Comparison of ENCODE assay signal across 17 cellular contexts in the genomic region with DNA sequence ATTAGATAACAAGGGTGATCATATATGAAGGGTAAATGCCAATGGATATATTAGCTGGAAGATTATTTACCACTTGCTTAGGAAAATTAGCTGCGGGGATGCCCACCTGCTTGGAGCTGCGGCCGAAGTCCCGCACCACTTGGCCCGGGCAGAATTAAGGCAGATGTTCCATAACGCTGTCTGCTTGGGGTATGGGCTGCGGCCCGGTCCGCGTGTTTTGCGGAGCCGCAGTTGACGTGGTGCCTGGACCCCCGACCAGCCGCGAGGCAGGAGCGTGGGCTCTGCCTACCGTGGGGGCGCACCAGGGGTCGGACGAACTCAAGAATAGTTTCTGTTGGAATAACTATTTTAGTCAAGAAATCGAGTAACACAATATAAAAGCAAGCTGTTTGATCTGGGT.
DNase-seq lines count a peak whose midpoint lies in the region; ATAC-seq and TF ChIP-seq lines count a peak whose summit lies in the region.
"Had no signal": no experiment of that assay in that cellular context is flagged by ENCODE, and none has a peak within 500 bp of the region (broad histone marks: within the 10 kb centered on the region; RNA-seq: fewer than 3 reads in every experiment).

No MANE protein-coding gene starts in this region.

- H3T11ph ChIP-seq in H9 (ENCODE audit: low read length), result no peak overlapping the region

- H4K8ac ChIP-seq in H9 (replicated peaks; ENCODE audit: insufficient read length, low read depth, low read length), result no peak overlapping the region

- H3K4me1 Mint-ChIP-seq in H9 (peaks cover 43 to 45% of the 10 kb centered on the region in 2 experiments), chondrocyte (ENCODE audit: low read depth) (no peaks in the 10 kb centered on the region)
- no peaks in the 10 kb centered on the region for H3K4me1 Mint-ChIP-seq in activated T-cell treated with anti-CD3 and anti-CD28 coated beads, Interleukin-2, amount 50 U/mL, for 72 hours (ENCODE audit: low read depth)
- H3K4me1 Mint-ChIP-seq: CD14-positive monocyte; CD8-positive, alpha-beta memory T cell had no signal

- H2BK15ac ChIP-seq in H9 (ENCODE audit: low read depth, low read length), result no peak overlapping the region

- no peaks in the 10 kb centered on the region for H3K79me1 ChIP-seq in H9 (ENCODE audit: insufficient read depth, low read depth, low read length, poor library complexity, severe bottlenecking)

- DNase-seq in H9 (peak; percentile 37), chondrocyte (ENCODE audit: low spot score) (peak; percentile 75), GM20000 (ENCODE audit: low spot score) (no peak)
- DNase-seq in activated T-cell treated with anti-CD3 and anti-CD28 coated beads, Interleukin-2, amount 50 U/mL, for 72 hours, result no peak
- DNase-seq: Caco-2; CD8-positive, alpha-beta memory T cell; DMS53; GOT3; Karpas-422 had no signal

- no peak overlapping the region for H3K23ac ChIP-seq in H9 (ENCODE audit: insufficient read length, low read depth, low read length)

- peak overlapping the region; percentile 8 for H2BK5ac ChIP-seq in H9 (ENCODE audit: insufficient read length, low read length)

- no peak overlapping the region for H3K4me3 Mint-ChIP-seq in H9
- H3K4me3 Mint-ChIP-seq in chondrocyte (ENCODE audit: unreplicated experiment), result no peak overlapping the region
- H3K4me3 Mint-ChIP-seq in activated T-cell treated with anti-CD3 and anti-CD28 coated beads, Interleukin-2, amount 50 U/mL, for 72 hours, result no peak overlapping the region
- H3K4me3 Mint-ChIP-seq: CD14-positive monocyte; CD8-positive, alpha-beta memory T cell had no signal

- no peaks in the 10 kb centered on the region for H3K23me2 ChIP-seq in H9 (ENCODE audit: insufficient read length, low read depth, low read length, poor library complexity, severe bottlenecking)

- no peaks in the 10 kb centered on the region for H4K20me1 ChIP-seq in H9 (ENCODE audit: control insufficient read depth, insufficient read depth, insufficient read length)

- no CpG with 5 or more reads among the region's 22 CpGs for WGBS in H9 (ENCODE audit: extremely low coverage, insufficient read length, low lambda C conversion rate)

- peak overlapping the region; percentile 83 for H2BK20ac ChIP-seq in H9 (ENCODE audit: low read depth, low read length, poor library complexity, severe bottlenecking)

- H3K27ac ChIP-seq in H9 (ENCODE audit: insufficient read length, low read depth, low read length) (peak overlapping the region; percentile 89), iPS-20b (ENCODE audit: low read length) (peak overlapping the region; percentile 81)
- H3K27ac ChIP-seq: A549 had no signal

- no peak overlapping the region for H3K56ac ChIP-seq in H9 (ENCODE audit: insufficient read length, low read depth, low read length)

- H3K4me3 ChIP-seq in iPS-20b (ENCODE audit: low read length), result no peak overlapping the region
- H3K4me3 ChIP-seq: A549, GM12878, K562 had no signal

- no peak overlapping the region for H3K4ac ChIP-seq in H9 (ENCODE audit: low read depth, low read length)

- H3K9me3 ChIP-seq in H9 (ENCODE audit: control insufficient read depth, low read depth, low read length), result no peaks in the 10 kb centered on the region
- no peaks in the 10 kb centered on the region for H3K9me3 ChIP-seq in iPS-20b (ENCODE audit: insufficient read depth, low read depth, low read length)
- H3K9me3 ChIP-seq: A549, Caco-2 had no signal

- H3K9ac ChIP-seq in H9 (ENCODE audit: extremely low read depth, insufficient read length, low read length) (no peak overlapping the region), iPS-20b (ENCODE audit: low read depth, low read length) (peak overlapping the region; percentile 73; the same call in 1 of the 2 replicates)

- no peak overlapping the region for H4K91ac ChIP-seq in H9 (ENCODE audit: insufficient read length, low read depth, low read length)

- no peak overlapping the region for H4K5ac ChIP-seq in H9 (ENCODE audit: insufficient read length, low read depth, low read length)

- H3K27me3 Mint-ChIP-seq in H9 (ENCODE audit: low read depth), result no peaks in the 10 kb centered on the region
- no peaks in the 10 kb centered on the region for H3K27me3 Mint-ChIP-seq in chondrocyte (ENCODE audit: low read depth)
- H3K27me3 Mint-ChIP-seq in activated T-cell treated with anti-CD3 and anti-CD28 coated beads, Interleukin-2, amount 50 U/mL, for 72 hours (ENCODE audit: low read depth), result peaks cover 6% of the 10 kb centered on the region

- H3K36me3 Mint-ChIP-seq in H9 (ENCODE audit: insufficient read depth in 1 of 3, low read depth in 3 of 3) (peaks cover 0 to 8% (median 0%) of the 10 kb centered on the region in 3 experiments; a peak in 2 of 7 replicates), chondrocyte (ENCODE audit: low read depth) (no peaks in the 10 kb centered on the region)
- no peaks in the 10 kb centered on the region for H3K36me3 Mint-ChIP-seq in activated T-cell treated with anti-CD3 and anti-CD28 coated beads, Interleukin-2, amount 50 U/mL, for 72 hours (ENCODE audit: insufficient read depth in 2 of 2)
- H3K36me3 Mint-ChIP-seq: CD14-positive monocyte; CD8-positive, alpha-beta memory T cell had no signal

- H3K27ac Mint-ChIP-seq in H9 (peak overlapping the region; percentile 96 to 99 (median 96)), chondrocyte (ENCODE audit: unreplicated experiment) (no peak overlapping the region)
- no peak overlapping the region for H3K27ac Mint-ChIP-seq in activated T-cell treated with anti-CD3 and anti-CD28 coated beads, Interleukin-2, amount 50 U/mL, for 72 hours
- H3K27ac Mint-ChIP-seq: CD14-positive monocyte; CD8-positive, alpha-beta memory T cell had no signal

- H3K36me3 ChIP-seq in iPS-20b (ENCODE audit: insufficient read depth, low read depth, low read length), result no peaks in the 10 kb centered on the region

- no peak overlapping the region for H3K4me2 ChIP-seq in H9 (ENCODE audit: insufficient read depth, insufficient read length, low read length)
- H3K4me2 ChIP-seq: A549 had no signal

- no peak overlapping the region for H2AFZ ChIP-seq in H9 (ENCODE audit: low read length)

- H3K9me3 Mint-ChIP-seq in H9 (no peaks in the 10 kb centered on the region), chondrocyte (ENCODE audit: low read depth) (peaks cover 4% of the 10 kb centered on the region)
- no peaks in the 10 kb centered on the region for H3K9me3 Mint-ChIP-seq in activated T-cell treated with anti-CD3 and anti-CD28 coated beads, Interleukin-2, amount 50 U/mL, for 72 hours

- H3K14ac ChIP-seq in H9 (ENCODE audit: insufficient read depth, low read length), result peak overlapping the region; percentile 52; the same call in 1 of the 2 replicates

- H3K27me3 ChIP-seq in H9 (ENCODE audit: insufficient read depth, low read length), result no peaks in the 10 kb centered on the region
- no peaks in the 10 kb centered on the region for H3K27me3 ChIP-seq in iPS-20b (ENCODE audit: insufficient read depth, low read length)

- H3K4me1 ChIP-seq in H9 (ENCODE audit: insufficient read depth, low read length) (no peaks in the 10 kb centered on the region), iPS-20b (ENCODE audit: insufficient read depth, low read length) (peaks cover 20% of the 10 kb centered on the region)
- H3K4me1 ChIP-seq: A549, Caco-2 had no signal

- no peak for ATAC-seq in HG02884 (IDR thresholded peaks at IDR 0.05; ENCODE audit: unreplicated experiment)
- no peak for ATAC-seq in HG03439 (IDR thresholded peaks at IDR 0.05; ENCODE audit: unreplicated experiment)
- ATAC-seq in activated T-cell treated with anti-CD3 and anti-CD28 coated beads, Interleukin-2, amount 50 U/mL, for 72 hours (replicated peaks in 1 of 2), result no peak
- ATAC-seq: A549, GM12878, HCT116, K562 had no signal

- peak overlapping the region; percentile 21 for H2BK12ac ChIP-seq in H9 (ENCODE audit: insufficient read length, low read depth, low read length)

- TF ChIP-seq CTCF in H9 (conservative IDR thresholded peaks at IDR 0.05), result no peak
- no peak for TF ChIP-seq CTCF in chondrocyte (IDR thresholded peaks at IDR 0.05)
- TF ChIP-seq CTCF in GM20000 (IDR thresholded peaks at IDR 0.05; ENCODE audit: extremely low read depth, missing control alignments), result no peak

- H2AK5ac ChIP-seq in H9 (ENCODE audit: insufficient read length, low read length), result no peak overlapping the region

- H2BK120ac ChIP-seq in H9 (ENCODE audit: low read depth, low read length, poor library complexity, severe bottlenecking), result no peak overlapping the region

- H3K79me2 ChIP-seq in H9 (ENCODE audit: insufficient read depth, low read length), result no peaks in the 10 kb centered on the region

- H3K18ac ChIP-seq in H9 (ENCODE audit: insufficient read length, low read depth, low read length), result peak overlapping the region; percentile 57

Comparison
In these comparisons a context has a peak if more than half of its experiments do, and no peak if none do; other contexts are left out.
1. DNase-seq: peak in H9 (single experiment) and chondrocyte (single experiment); none in GM20000 (single experiment) and activated T-cell treated with anti-CD3 and anti-CD28 coated beads, Interleukin-2, amount 50 U/mL, for 72 hours (0 of 2).
2. H3K27ac Mint-ChIP-seq: peak in H9 (3 of 3); none in chondrocyte (single experiment) and activated T-cell treated with anti-CD3 and anti-CD28 coated beads, Interleukin-2, amount 50 U/mL, for 72 hours (single experiment).